Comparison of ENCODE assay signal across 14 cellular contexts in genomic region chr22:15509967-15510366, GRCh38. TPM values are rescaled to one million over a fixed set of nuclear protein-coding genes. Genes with fewer than 3 reads are reported as not detected.
"Had no signal": no experiment of that assay in that cellular context is flagged by ENCODE, and none has a peak within 500 bp of the region (broad histone marks: within the 10 kb centered on the region; RNA-seq: fewer than 3 reads in every experiment).

No MANE protein-coding gene starts in this region.

RNA-seq across cellular contexts. Expression of gene OR11H1, which starts 18.0 kb away (rescaled TPM):
- total RNA-seq: activated B cell treated with CpG ODN at 0.5 μM for 24 hours; activated CD4-positive, alpha-beta memory T cell treated with anti-CD3 and anti-CD28 coated beads for 36 hours; activated CD4-positive, alpha-beta memory T cell treated with anti-CD3 and anti-CD28 coated beads, Interleukin-2, amount 10 ng/mL, durations not matched to agents 7 days and 5 days; activated CD4-positive, alpha-beta T cell treated with anti-CD3 and anti-CD28 coated beads for 36 hours; activated CD4-positive, alpha-beta T cell treated with anti-CD3 and anti-CD28 coated beads, Interleukin-2, amount 10 ng/mL, durations not matched to agents 24 days and 14 days; activated CD4-positive, alpha-beta T cell treated with anti-CD3 and anti-CD28 coated beads, Interleukin-2, amount 10 ng/mL, durations not matched to agents 7 days and 5 days; activated CD8-positive, alpha-beta memory T cell treated with anti-CD3 and anti-CD28 coated beads for 36 hours; activated CD8-positive, alpha-beta memory T cell treated with anti-CD3 and anti-CD28 coated beads, Interleukin-2, amount 10 ng/mL, durations not matched to agents 7 days and 5 days; activated CD8-positive, alpha-beta T cell treated with anti-CD3 and anti-CD28 coated beads for 36 hours; activated CD8-positive, alpha-beta T cell treated with anti-CD3 and anti-CD28 coated beads, Interleukin-2, amount 10 ng/mL, durations not matched to agents 7 days and 5 days; T-helper 1 cell treated with Interleukin-12 subunit alpha and Interleukin-12 subunit beta and Interleukin-4 antibody, amounts not matched to agents 30 ng/mL and 1 ng/mL, for 36 hours; T-helper 17 cell; T-helper 2 cell treated with Interferon-gamma antibody and Interleukin-4, amounts not matched to agents 100 ng/mL and 5 ng/mL, for 36 hours; WTC11 had no signal
